ENCODE assay signal across 8 cellular contexts in the genomic region with DNA sequence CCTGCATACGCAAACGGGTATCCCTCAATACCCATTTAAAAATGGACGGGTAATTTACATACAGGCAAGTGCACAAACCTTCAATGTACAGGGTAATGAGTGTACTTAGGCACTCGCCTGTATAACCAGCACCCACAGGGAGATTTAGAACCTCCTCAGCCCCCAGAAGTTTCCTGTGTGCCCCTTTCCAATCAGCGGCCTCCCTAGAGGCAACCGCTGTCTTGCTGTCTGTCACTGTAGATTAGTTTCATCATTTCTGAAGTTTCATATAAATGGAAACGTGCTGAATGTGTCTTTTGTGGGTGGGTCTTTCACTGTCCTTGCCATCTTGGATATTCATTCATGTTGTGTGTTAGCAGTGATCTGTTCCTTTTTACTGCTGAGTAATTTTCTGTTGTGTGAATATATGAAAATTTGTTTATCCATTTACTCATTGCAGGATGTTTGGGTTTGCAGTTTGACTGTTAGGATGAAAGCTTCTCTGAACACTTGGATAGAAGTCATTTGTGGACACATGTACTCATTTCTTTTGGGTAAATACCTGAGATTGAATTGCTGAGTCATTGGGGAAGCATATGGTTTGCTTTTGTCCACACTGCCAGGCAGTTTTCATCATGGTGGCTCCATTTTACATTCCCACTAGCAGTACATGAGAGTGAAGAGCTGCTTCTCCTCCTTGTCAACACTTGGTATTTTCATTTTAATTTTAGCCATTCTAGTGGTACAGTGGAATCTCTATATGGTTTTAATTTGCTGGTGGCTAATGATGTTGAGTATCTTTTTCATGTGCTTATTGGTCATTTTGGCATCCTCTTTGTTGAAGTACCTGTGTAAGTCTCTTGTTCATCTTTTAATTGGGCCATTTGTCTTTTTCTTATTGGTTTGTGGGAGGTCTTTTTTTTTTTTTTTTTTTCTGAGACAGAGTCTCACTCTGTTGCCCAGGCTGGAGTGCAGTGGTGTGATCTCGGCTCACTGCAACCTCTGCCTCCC. TPM values are rescaled to one million over a fixed set of nuclear protein-coding genes. Genes with fewer than 3 reads are reported as not detected.
A peak's percentile ranks its signal among the peaks of the same experiment; 100 is the strongest.
DNase-seq lines count a peak whose midpoint lies in the region; ATAC-seq and TF ChIP-seq lines count a peak whose summit lies in the region.

No MANE protein-coding gene starts in this region.

- H3K9me3 Mint-ChIP-seq in activated naive CD4-positive, alpha-beta T cell treated with anti-CD3 and anti-CD28 coated beads, Interleukin-2, amount 50 U/mL, for 72 hours = no peaks in the 10 kb centered on the region
- H3K9me3 Mint-ChIP-seq in type B pancreatic cell = no peaks in the 10 kb centered on the region

- DNase-seq in stimulated activated naive CD4-positive, alpha-beta T cell treated with Interleukin-2 at 50 U/mL for 16 hours (lab: John Stamatoyannopoulos, UW) = peak; percentile 53
- no peak for DNase-seq in stimulated activated naive CD4-positive, alpha-beta T cell (lab: John Stamatoyannopoulos, UW)
- DNase-seq in activated naive CD4-positive, alpha-beta T cell treated with anti-CD3 and anti-CD28 coated beads, Interleukin-2, amount 50 U/mL, for 72 hours (ENCODE audit: low spot score in 2 of 2) = no peak
- no peak for DNase-seq in type B pancreatic cell (ENCODE audit: extremely low spot score, unreplicated experiment)
- DNase-seq in KG1 (lab: John Stamatoyannopoulos, UW) = no peak
- no peak for DNase-seq in GM03348 (ENCODE audit: low spot score)

- no peak for TF ChIP-seq CTCF in type B pancreatic cell (conservative IDR thresholded peaks at IDR 0.05)

- no peak overlapping the region for H3K4me3 Mint-ChIP-seq in type B pancreatic cell

- no peaks in the 10 kb centered on the region for H3K27me3 Mint-ChIP-seq in type B pancreatic cell

- H3K27ac Mint-ChIP-seq in activated naive CD4-positive, alpha-beta T cell treated with anti-CD3 and anti-CD28 coated beads, Interleukin-2, amount 50 U/mL, for 72 hours = peak overlapping the region; percentile 87 to 89
- H3K27ac Mint-ChIP-seq in type B pancreatic cell = peak overlapping the region; percentile 2

- peaks cover 11 to 26% of the 10 kb centered on the region in 2 donors for H3K36me3 Mint-ChIP-seq in activated naive CD4-positive, alpha-beta T cell treated with anti-CD3 and anti-CD28 coated beads, Interleukin-2, amount 50 U/mL, for 72 hours
- peaks cover 4% of the 10 kb centered on the region for H3K36me3 Mint-ChIP-seq in type B pancreatic cell

- ATAC-seq in HG03565 (IDR thresholded peaks at IDR 0.05; ENCODE audit: unreplicated experiment) = peak; percentile 38
- ATAC-seq in activated naive CD4-positive, alpha-beta T cell treated with anti-CD3 and anti-CD28 coated beads, Interleukin-2, amount 50 U/mL, for 72 hours = peak in 1 of 2 donors; percentile 71
- ATAC-seq in HG03280 (IDR thresholded peaks at IDR 0.05; ENCODE audit: unreplicated experiment) = no peak

- H3K4me1 Mint-ChIP-seq in type B pancreatic cell (ENCODE audit: unreplicated experiment) = peaks cover 40% of the 10 kb centered on the region

RNA-seq across cellular contexts. Expression of gene ADCY7, which starts 2.1 kb away (rescaled TPM):
- total RNA-seq in activated naive CD4-positive, alpha-beta T cell treated with anti-CD3 and anti-CD28 coated beads, Interleukin-2, amount 50 U/mL, for 72 hours = 100 to 1,000 TPM in 1 of 2 donors, 10 to 100 TPM in 1; 78.5 to 104 TPM
- 16.8 and 32.8 TPM in 2 replicates for total RNA-seq in type B pancreatic cell (ENCODE audit: low replicate concordance)
